22 cellular contexts compared by ENCODE assay signal in genomic region chr12:50523772-50524171, GRCh38.
"Had no signal": no experiment of that assay in that cellular context is flagged by ENCODE, and none has a peak within 500 bp of the region (broad histone marks: within the 10 kb centered on the region; RNA-seq: fewer than 3 reads in every experiment).

No MANE protein-coding gene starts in this region.

- H3K4me1 ChIP-seq: ascending aorta had no signal

- DNase-seq: activated CD4-positive, alpha-beta memory T cell treated with anti-CD3 and anti-CD28 coated beads, Interleukin-2, amount 10 ng/mL, durations not matched to agents 7 days and 5 days; activated CD4-positive, alpha-beta T cell treated with anti-CD3 and anti-CD28 coated beads for 36 hours; activated naive CD4-positive, alpha-beta T cell treated with anti-CD3 and anti-CD28 coated beads for 36 hours; activated T-cell treated with anti-CD3 and anti-CD28 coated beads, Interleukin-2, amount 50 U/mL, for 24 hours; colonic mucosa; gastrocnemius medialis; head of caudate nucleus; kidney; left lung; mesenchymal stem cell; naive thymus-derived CD4-positive, alpha-beta T cell; pancreas; stimulated activated CD4-positive, alpha-beta T cell treated with anti-CD3 and anti-CD28 coated beads, Interleukin-4, amount 100 ng/mL, for 1 hour; testis; upper lobe of right lung; WERI-Rb-1 had no signal

- H3K9me3 Mint-ChIP-seq: activated CD4-positive, alpha-beta memory T cell treated with anti-CD3 and anti-CD28 coated beads, Interleukin-2, amount 10 ng/mL, durations not matched to agents 7 days and 5 days; activated naive CD4-positive, alpha-beta T cell treated with anti-CD3 and anti-CD28 coated beads for 36 hours; activated T-cell treated with anti-CD3 and anti-CD28 coated beads, Interleukin-2, amount 50 U/mL, for 24 hours; central memory CD8-positive, alpha-beta T cell; T-helper 1 cell treated with Interleukin-12 subunit alpha and Interleukin-12 subunit beta and Interleukin-4 antibody, amounts not matched to agents 30 μg/mL and 1 μg/mL, for 36 hours had no signal

- H3K27ac Mint-ChIP-seq: activated CD4-positive, alpha-beta memory T cell treated with anti-CD3 and anti-CD28 coated beads, Interleukin-2, amount 10 ng/mL, durations not matched to agents 7 days and 5 days; activated naive CD4-positive, alpha-beta T cell treated with anti-CD3 and anti-CD28 coated beads for 36 hours; activated T-cell treated with anti-CD3 and anti-CD28 coated beads, Interleukin-2, amount 50 U/mL, for 24 hours had no signal

- H3K4me3 ChIP-seq: ascending aorta, colonic mucosa, gastrocnemius medialis, left lung, pancreas, smooth muscle cell, testis, upper lobe of right lung had no signal

- H3K27ac ChIP-seq: ascending aorta, colonic mucosa, gastrocnemius medialis, pancreas, testis, upper lobe of right lung, WERI-Rb-1 had no signal

- H3K36me3 ChIP-seq: ascending aorta, colonic mucosa, gastrocnemius medialis, left lung, pancreas, upper lobe of right lung, WERI-Rb-1 had no signal

- ATAC-seq: activated CD4-positive, alpha-beta T cell treated with anti-CD3 and anti-CD28 coated beads for 36 hours; gastrocnemius medialis; left lung; naive thymus-derived CD4-positive, alpha-beta T cell; pancreas; sciatic nerve; upper lobe of right lung had no signal

- H3K27me3 ChIP-seq: ascending aorta, colonic mucosa, gastrocnemius medialis, left lung, pancreas, testis, upper lobe of right lung had no signal

- H3K4me3 Mint-ChIP-seq: activated CD4-positive, alpha-beta memory T cell treated with anti-CD3 and anti-CD28 coated beads, Interleukin-2, amount 10 ng/mL, durations not matched to agents 7 days and 5 days; activated CD4-positive, alpha-beta T cell treated with anti-CD3 and anti-CD28 coated beads for 36 hours; activated naive CD4-positive, alpha-beta T cell treated with anti-CD3 and anti-CD28 coated beads for 36 hours; activated T-cell treated with anti-CD3 and anti-CD28 coated beads, Interleukin-2, amount 50 U/mL, for 24 hours; central memory CD8-positive, alpha-beta T cell; T-helper 1 cell treated with Interleukin-12 subunit alpha and Interleukin-12 subunit beta and Interleukin-4 antibody, amounts not matched to agents 30 μg/mL and 1 μg/mL, for 36 hours had no signal

- FAIRE-seq: endometrium, kidney, pancreas had no signal

- H3K9me3 ChIP-seq: ascending aorta, colonic mucosa, gastrocnemius medialis, left lung, pancreas, testis, upper lobe of right lung had no signal

- H3K27me3 Mint-ChIP-seq: activated CD4-positive, alpha-beta memory T cell treated with anti-CD3 and anti-CD28 coated beads, Interleukin-2, amount 10 ng/mL, durations not matched to agents 7 days and 5 days; activated CD4-positive, alpha-beta T cell treated with anti-CD3 and anti-CD28 coated beads for 36 hours; activated T-cell treated with anti-CD3 and anti-CD28 coated beads, Interleukin-2, amount 50 U/mL, for 24 hours; central memory CD8-positive, alpha-beta T cell; naive thymus-derived CD4-positive, alpha-beta T cell had no signal
